1 cellular context compared by ENCODE assay signal in the genomic region with DNA sequence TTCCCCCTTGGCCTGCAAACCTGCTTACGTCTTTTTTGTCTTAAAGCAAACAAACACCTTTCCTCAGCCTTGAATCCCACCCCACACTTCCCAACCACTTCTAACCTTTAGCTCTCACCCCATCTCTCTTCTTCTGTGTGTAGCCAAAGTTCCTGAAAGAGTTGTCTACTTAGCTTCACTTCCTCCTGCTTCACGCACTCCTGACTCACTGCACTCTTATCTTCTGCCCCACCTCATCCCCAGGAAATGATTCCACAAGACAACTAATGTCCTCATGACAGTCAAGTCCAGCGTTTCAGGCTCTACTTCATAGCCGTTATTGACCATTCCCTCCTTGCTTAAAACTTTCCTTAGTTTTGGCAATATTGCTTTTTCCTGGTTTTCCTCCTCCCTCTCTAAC.
TF ChIP-seq lines count a peak whose summit lies in the region.

No MANE protein-coding gene starts in this region.

TF ChIP-seq in K562, 482 proteins besides CTCF, POLR2A, EP300 and RAD21 (continued from another document and continues in another):
- TF ChIP-seq, protein P1, sequence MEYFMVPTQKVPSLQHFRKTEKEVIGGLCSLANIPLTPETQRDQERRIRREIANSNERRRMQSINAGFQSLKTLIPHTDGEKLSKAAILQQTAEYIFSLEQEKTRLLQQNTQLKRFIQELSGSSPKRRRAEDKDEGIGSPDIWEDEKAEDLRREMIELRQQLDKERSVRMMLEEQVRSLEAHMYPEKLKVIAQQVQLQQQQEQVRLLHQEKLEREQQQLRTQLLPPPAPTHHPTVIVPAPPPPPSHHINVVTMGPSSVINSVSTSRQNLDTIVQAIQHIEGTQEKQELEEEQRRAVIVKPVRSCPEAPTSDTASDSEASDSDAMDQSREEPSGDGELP (CRISPR knock-in tag; IDR thresholded peaks at IDR 0.05; ENCODE audit: borderline replicate concordance): no peak
- TF ChIP-seq TGIF2 (CRISPR knock-in tag; IDR thresholded peaks at IDR 0.05) (no peak), NBN (IDR thresholded peaks at IDR 0.05; ENCODE audit: low read depth) (0 out of 2 replicates have a peak, but pooled peaks have one; percentile 23), NEUROD1 (IDR thresholded peaks at IDR 0.05; ENCODE audit: borderline replicate concordance, low read depth, low read length, partially characterized antibody) (no peak), TCF3 (CRISPR knock-in tag; IDR thresholded peaks at IDR 0.05) (peak; percentile 58; the same call in 1 of the 2 replicates), EGR1 (conservative IDR thresholded peaks at IDR 0.05) (no peak), SMARCC2 (IDR thresholded peaks at IDR 0.05; ENCODE audit: low read depth) (peak; percentile 81; the same call in 1 of the 2 replicates), PHF20 (IDR thresholded peaks at IDR 0.05; ENCODE audit: partially characterized antibody) (no peak), ZNF551 (CRISPR knock-in tag; IDR thresholded peaks at IDR 0.05) (no peak), DACH1 (IDR thresholded peaks at IDR 0.05; ENCODE audit: partially characterized antibody) (no peak), ZFP1 (CRISPR knock-in tag; IDR thresholded peaks at IDR 0.05) (no peak), ZNF146 (CRISPR knock-in tag; IDR thresholded peaks at IDR 0.05; ENCODE audit: unreplicated experiment) (no peak), TBP (optimal IDR thresholded peaks at IDR 0.05; ENCODE audit: low read depth, low read length) (no peak), ZNF316 (IDR thresholded peaks at IDR 0.05) (peak; percentile 32; the same call in 1 of the 2 replicates), SIN3B (IDR thresholded peaks at IDR 0.05; ENCODE audit: low read depth) (no peak), ZFP36 (IDR thresholded peaks at IDR 0.05; ENCODE audit: low read depth, low read length, partially characterized antibody) (no peak), HDAC3 (IDR thresholded peaks at IDR 0.05; ENCODE audit: borderline replicate concordance, partially characterized antibody) (no peak), RBM25 (IDR thresholded peaks at IDR 0.05; ENCODE audit: low read depth, low read length, severe bottlenecking) (no peak), CREBBP (IDR thresholded peaks at IDR 0.05; ENCODE audit: low read depth, low read length) (no peak), STAT5A (IDR thresholded peaks at IDR 0.05; ENCODE audit: borderline replicate concordance, low read length) (no peak), ETV1 (tag; conservative IDR thresholded peaks at IDR 0.05; ENCODE audit: low read depth) (peak; percentile 82), NUFIP1 (IDR thresholded peaks at IDR 0.05; ENCODE audit: partially characterized antibody) (no peak), PPARD (CRISPR knock-in tag; IDR thresholded peaks at IDR 0.05) (no peak), SRF (CRISPR knock-in tag; IDR thresholded peaks at IDR 0.05) (no peak), XRCC5 (IDR thresholded peaks at IDR 0.05; ENCODE audit: low read depth, low read length) (no peak), HOXB6 (CRISPR knock-in tag; IDR thresholded peaks at IDR 0.05; ENCODE audit: borderline replicate concordance) (no peak), ZNF384 (IDR thresholded peaks at IDR 0.05; ENCODE audit: low read depth, low read length) (no peak), SUPT5H (IDR thresholded peaks at IDR 0.05) (0 out of 2 replicates have a peak, but pooled peaks have one; percentile 41), MAZ (CRISPR knock-in tag; conservative IDR thresholded peaks at IDR 0.05 in 1 of 2, IDR thresholded peaks at IDR 0.05 in 1 of 2) (peak in 1 of 2 experiments; percentile 31; a peak in 1 of 4 replicates), MTA3 (IDR thresholded peaks at IDR 0.05; ENCODE audit: borderline replicate concordance) (no peak), KLF1 (tag; IDR thresholded peaks at IDR 0.05) (no peak), KAT2B (IDR thresholded peaks at IDR 0.05; ENCODE audit: low read depth, low read length) (no peak), MTA1 (IDR thresholded peaks at IDR 0.05; ENCODE audit: borderline replicate concordance) (peak; percentile 33; the same call in 1 of the 2 replicates), ETV5 (CRISPR knock-in tag; IDR thresholded peaks at IDR 0.05; ENCODE audit: low read depth) (peak; percentile 69), NFATC3 (IDR thresholded peaks at IDR 0.05) (no peak), TSC22D4 (tag; IDR thresholded peaks at IDR 0.05) (no peak), KLF10 (CRISPR knock-in tag; IDR thresholded peaks at IDR 0.05) (no peak), ZKSCAN3 (CRISPR knock-in tag; IDR thresholded peaks at IDR 0.05) (no peak), CHD1 (IDR thresholded peaks at IDR 0.05; ENCODE audit: low read length) (no peak), NFRKB (IDR thresholded peaks at IDR 0.05; ENCODE audit: low read depth) (peak; percentile 56; the same call in 1 of the 2 replicates), ZNF121 (CRISPR knock-in tag; conservative IDR thresholded peaks at IDR 0.05) (no peak), GABPB2 (CRISPR knock-in tag; conservative IDR thresholded peaks at IDR 0.05) (no peak), LARP7 (IDR thresholded peaks at IDR 0.05) (0 out of 2 replicates have a peak, but pooled peaks have one; percentile 25), RFX1 (IDR thresholded peaks at IDR 0.05) (no peak), ZKSCAN1 (IDR thresholded peaks at IDR 0.05; ENCODE audit: low read depth, low read length) (no peak), ZNF57 (CRISPR knock-in tag; IDR thresholded peaks at IDR 0.05) (no peak), NCOR1 (IDR thresholded peaks at IDR 0.05) (no peak), CBX3 (IDR thresholded peaks at IDR 0.05; ENCODE audit: borderline replicate concordance in 1 of 2, low read length in 2 of 2) (no peak; a peak in 1 of 3 replicates), TCFL5 (CRISPR knock-in tag; conservative IDR thresholded peaks at IDR 0.05) (no peak)
- TF ChIP-seq, protein P2, sequence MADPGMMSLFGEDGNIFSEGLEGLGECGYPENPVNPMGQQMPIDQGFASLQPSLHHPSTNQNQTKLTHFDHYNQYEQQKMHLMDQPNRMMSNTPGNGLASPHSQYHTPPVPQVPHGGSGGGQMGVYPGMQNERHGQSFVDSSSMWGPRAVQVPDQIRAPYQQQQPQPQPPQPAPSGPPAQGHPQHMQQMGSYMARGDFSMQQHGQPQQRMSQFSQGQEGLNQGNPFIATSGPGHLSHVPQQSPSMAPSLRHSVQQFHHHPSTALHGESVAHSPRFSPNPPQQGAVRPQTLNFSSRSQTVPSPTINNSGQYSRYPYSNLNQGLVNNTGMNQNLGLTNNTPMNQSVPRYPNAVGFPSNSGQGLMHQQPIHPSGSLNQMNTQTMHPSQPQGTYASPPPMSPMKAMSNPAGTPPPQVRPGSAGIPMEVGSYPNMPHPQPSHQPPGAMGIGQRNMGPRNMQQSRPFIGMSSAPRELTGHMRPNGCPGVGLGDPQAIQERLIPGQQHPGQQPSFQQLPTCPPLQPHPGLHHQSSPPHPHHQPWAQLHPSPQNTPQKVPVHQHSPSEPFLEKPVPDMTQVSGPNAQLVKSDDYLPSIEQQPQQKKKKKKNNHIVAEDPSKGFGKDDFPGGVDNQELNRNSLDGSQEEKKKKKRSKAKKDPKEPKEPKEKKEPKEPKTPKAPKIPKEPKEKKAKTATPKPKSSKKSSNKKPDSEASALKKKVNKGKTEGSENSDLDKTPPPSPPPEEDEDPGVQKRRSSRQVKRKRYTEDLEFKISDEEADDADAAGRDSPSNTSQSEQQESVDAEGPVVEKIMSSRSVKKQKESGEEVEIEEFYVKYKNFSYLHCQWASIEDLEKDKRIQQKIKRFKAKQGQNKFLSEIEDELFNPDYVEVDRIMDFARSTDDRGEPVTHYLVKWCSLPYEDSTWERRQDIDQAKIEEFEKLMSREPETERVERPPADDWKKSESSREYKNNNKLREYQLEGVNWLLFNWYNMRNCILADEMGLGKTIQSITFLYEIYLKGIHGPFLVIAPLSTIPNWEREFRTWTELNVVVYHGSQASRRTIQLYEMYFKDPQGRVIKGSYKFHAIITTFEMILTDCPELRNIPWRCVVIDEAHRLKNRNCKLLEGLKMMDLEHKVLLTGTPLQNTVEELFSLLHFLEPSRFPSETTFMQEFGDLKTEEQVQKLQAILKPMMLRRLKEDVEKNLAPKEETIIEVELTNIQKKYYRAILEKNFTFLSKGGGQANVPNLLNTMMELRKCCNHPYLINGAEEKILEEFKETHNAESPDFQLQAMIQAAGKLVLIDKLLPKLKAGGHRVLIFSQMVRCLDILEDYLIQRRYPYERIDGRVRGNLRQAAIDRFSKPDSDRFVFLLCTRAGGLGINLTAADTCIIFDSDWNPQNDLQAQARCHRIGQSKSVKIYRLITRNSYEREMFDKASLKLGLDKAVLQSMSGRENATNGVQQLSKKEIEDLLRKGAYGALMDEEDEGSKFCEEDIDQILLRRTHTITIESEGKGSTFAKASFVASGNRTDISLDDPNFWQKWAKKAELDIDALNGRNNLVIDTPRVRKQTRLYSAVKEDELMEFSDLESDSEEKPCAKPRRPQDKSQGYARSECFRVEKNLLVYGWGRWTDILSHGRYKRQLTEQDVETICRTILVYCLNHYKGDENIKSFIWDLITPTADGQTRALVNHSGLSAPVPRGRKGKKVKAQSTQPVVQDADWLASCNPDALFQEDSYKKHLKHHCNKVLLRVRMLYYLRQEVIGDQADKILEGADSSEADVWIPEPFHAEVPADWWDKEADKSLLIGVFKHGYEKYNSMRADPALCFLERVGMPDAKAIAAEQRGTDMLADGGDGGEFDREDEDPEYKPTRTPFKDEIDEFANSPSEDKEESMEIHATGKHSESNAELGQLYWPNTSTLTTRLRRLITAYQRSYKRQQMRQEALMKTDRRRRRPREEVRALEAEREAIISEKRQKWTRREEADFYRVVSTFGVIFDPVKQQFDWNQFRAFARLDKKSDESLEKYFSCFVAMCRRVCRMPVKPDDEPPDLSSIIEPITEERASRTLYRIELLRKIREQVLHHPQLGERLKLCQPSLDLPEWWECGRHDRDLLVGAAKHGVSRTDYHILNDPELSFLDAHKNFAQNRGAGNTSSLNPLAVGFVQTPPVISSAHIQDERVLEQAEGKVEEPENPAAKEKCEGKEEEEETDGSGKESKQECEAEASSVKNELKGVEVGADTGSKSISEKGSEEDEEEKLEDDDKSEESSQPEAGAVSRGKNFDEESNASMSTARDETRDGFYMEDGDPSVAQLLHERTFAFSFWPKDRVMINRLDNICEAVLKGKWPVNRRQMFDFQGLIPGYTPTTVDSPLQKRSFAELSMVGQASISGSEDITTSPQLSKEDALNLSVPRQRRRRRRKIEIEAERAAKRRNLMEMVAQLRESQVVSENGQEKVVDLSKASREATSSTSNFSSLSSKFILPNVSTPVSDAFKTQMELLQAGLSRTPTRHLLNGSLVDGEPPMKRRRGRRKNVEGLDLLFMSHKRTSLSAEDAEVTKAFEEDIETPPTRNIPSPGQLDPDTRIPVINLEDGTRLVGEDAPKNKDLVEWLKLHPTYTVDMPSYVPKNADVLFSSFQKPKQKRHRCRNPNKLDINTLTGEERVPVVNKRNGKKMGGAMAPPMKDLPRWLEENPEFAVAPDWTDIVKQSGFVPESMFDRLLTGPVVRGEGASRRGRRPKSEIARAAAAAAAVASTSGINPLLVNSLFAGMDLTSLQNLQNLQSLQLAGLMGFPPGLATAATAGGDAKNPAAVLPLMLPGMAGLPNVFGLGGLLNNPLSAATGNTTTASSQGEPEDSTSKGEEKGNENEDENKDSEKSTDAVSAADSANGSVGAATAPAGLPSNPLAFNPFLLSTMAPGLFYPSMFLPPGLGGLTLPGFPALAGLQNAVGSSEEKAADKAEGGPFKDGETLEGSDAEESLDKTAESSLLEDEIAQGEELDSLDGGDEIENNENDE (IDR thresholded peaks at IDR 0.05; ENCODE audit: low read depth, low read length): no peak
- TF ChIP-seq, protein P3, sequence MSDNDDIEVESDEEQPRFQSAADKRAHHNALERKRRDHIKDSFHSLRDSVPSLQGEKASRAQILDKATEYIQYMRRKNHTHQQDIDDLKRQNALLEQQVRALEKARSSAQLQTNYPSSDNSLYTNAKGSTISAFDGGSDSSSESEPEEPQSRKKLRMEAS (CRISPR knock-in tag; IDR thresholded peaks at IDR 0.05): no peak
- TF ChIP-seq, protein P4, sequence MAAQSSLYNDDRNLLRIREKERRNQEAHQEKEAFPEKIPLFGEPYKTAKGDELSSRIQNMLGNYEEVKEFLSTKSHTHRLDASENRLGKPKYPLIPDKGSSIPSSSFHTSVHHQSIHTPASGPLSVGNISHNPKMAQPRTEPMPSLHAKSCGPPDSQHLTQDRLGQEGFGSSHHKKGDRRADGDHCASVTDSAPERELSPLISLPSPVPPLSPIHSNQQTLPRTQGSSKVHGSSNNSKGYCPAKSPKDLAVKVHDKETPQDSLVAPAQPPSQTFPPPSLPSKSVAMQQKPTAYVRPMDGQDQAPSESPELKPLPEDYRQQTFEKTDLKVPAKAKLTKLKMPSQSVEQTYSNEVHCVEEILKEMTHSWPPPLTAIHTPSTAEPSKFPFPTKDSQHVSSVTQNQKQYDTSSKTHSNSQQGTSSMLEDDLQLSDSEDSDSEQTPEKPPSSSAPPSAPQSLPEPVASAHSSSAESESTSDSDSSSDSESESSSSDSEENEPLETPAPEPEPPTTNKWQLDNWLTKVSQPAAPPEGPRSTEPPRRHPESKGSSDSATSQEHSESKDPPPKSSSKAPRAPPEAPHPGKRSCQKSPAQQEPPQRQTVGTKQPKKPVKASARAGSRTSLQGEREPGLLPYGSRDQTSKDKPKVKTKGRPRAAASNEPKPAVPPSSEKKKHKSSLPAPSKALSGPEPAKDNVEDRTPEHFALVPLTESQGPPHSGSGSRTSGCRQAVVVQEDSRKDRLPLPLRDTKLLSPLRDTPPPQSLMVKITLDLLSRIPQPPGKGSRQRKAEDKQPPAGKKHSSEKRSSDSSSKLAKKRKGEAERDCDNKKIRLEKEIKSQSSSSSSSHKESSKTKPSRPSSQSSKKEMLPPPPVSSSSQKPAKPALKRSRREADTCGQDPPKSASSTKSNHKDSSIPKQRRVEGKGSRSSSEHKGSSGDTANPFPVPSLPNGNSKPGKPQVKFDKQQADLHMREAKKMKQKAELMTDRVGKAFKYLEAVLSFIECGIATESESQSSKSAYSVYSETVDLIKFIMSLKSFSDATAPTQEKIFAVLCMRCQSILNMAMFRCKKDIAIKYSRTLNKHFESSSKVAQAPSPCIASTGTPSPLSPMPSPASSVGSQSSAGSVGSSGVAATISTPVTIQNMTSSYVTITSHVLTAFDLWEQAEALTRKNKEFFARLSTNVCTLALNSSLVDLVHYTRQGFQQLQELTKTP (IDR thresholded peaks at IDR 0.05; ENCODE audit: low read depth in 1 of 2, partially characterized antibody in 2 of 2): peak; percentile 62 to 76
- TF ChIP-seq, protein P5, sequence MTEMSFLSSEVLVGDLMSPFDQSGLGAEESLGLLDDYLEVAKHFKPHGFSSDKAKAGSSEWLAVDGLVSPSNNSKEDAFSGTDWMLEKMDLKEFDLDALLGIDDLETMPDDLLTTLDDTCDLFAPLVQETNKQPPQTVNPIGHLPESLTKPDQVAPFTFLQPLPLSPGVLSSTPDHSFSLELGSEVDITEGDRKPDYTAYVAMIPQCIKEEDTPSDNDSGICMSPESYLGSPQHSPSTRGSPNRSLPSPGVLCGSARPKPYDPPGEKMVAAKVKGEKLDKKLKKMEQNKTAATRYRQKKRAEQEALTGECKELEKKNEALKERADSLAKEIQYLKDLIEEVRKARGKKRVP (CRISPR knock-in tag; IDR thresholded peaks at IDR 0.05): no peak
- TF ChIP-seq, protein P6, sequence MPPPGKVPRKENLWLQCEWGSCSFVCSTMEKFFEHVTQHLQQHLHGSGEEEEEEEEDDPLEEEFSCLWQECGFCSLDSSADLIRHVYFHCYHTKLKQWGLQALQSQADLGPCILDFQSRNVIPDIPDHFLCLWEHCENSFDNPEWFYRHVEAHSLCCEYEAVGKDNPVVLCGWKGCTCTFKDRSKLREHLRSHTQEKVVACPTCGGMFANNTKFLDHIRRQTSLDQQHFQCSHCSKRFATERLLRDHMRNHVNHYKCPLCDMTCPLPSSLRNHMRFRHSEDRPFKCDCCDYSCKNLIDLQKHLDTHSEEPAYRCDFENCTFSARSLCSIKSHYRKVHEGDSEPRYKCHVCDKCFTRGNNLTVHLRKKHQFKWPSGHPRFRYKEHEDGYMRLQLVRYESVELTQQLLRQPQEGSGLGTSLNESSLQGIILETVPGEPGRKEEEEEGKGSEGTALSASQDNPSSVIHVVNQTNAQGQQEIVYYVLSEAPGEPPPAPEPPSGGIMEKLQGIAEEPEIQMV (tag; conservative IDR thresholded peaks at IDR 0.05; ENCODE audit: low read depth): no peak
